ENCODE assay signal across 8 cellular contexts in genomic region chr15:92917606-92918407, GRCh38. TPM values are rescaled to one million over a fixed set of nuclear protein-coding genes. Genes with fewer than 3 reads are reported as not detected.
DNase-seq lines count a peak whose midpoint lies in the region; TF ChIP-seq lines count a peak whose summit lies in the region.

No MANE protein-coding gene starts in this region.

- H4K8ac ChIP-seq in trophoblast cell (ENCODE audit: low read depth, low read length): no peak overlapping the region

- no peak overlapping the region for H3K23ac ChIP-seq in trophoblast cell (ENCODE audit: low read length)

- no peak overlapping the region for H3K4ac ChIP-seq in trophoblast cell (ENCODE audit: low read depth, low read length)

- H2AK5ac ChIP-seq in trophoblast cell (ENCODE audit: low read length): no peak overlapping the region

- peaks cover 8% of the 10 kb centered on the region for H3K79me1 ChIP-seq in trophoblast cell (ENCODE audit: low read length)

- in situ Hi-C loops in GM23248 (cut with MboI): no loop called here

- H4K91ac ChIP-seq in trophoblast cell (ENCODE audit: low read depth, low read length): no peak overlapping the region

- no peak overlapping the region for H2BK5ac ChIP-seq in trophoblast cell (ENCODE audit: low read depth, low read length, poor library complexity)

- 30% methylated on average over 11 of the region's 11 CpGs for WGBS in GM23248 (ENCODE audit: low coverage in 1 of 2, low lambda C conversion rate in 2 of 2, missing lambda C conversion rate in 2 of 2), 2 experiments
- WGBS in trophoblast cell (ENCODE audit: extremely low coverage, insufficient coverage, insufficient read length): no CpG with 5 or more reads among the region's 11 CpGs

- peaks cover 88% of the 10 kb centered on the region for H3F3A ChIP-seq in GM23248 (ENCODE audit: insufficient read depth)

- no peaks in the 10 kb centered on the region for H3K27me3 ChIP-seq in BLaER1
- H3K27me3 ChIP-seq in GM23248 (replicated peaks; ENCODE audit: insufficient read depth): no peaks in the 10 kb centered on the region
- no peaks in the 10 kb centered on the region for H3K27me3 ChIP-seq in adipocyte (replicated peaks; ENCODE audit: control insufficient read depth, insufficient read depth, low read length)
- no peaks in the 10 kb centered on the region for H3K27me3 ChIP-seq in cardiac muscle cell
- no peaks in the 10 kb centered on the region for H3K27me3 ChIP-seq in trophoblast cell (ENCODE audit: insufficient read depth, low read length)
- no peaks in the 10 kb centered on the region for H3K27me3 ChIP-seq in tibial artery

- H3K9me3 ChIP-seq in BLaER1 (no peaks in the 10 kb centered on the region), GM23248 (ENCODE audit: low read depth) (no peaks in the 10 kb centered on the region), adipocyte (ENCODE audit: control insufficient read depth, low read length) (no peaks in the 10 kb centered on the region), cardiac muscle cell (ENCODE audit: low read depth) (no peaks in the 10 kb centered on the region), trophoblast cell (ENCODE audit: insufficient read depth, low read depth, low read length) (no peaks in the 10 kb centered on the region), tibial artery (no peaks in the 10 kb centered on the region)

- H3K18ac ChIP-seq in trophoblast cell (ENCODE audit: low read length): no peak overlapping the region

- H3K4me1 ChIP-seq in BLaER1 (peaks cover 69% of the 10 kb centered on the region), GM23248 (ENCODE audit: insufficient read depth) (peaks cover 82% of the 10 kb centered on the region), adipocyte (ENCODE audit: control insufficient read depth, insufficient read depth, low read length) (peaks cover 86% of the 10 kb centered on the region), cardiac muscle cell (ENCODE audit: low read depth) (peaks cover 49% of the 10 kb centered on the region), trophoblast cell (ENCODE audit: control insufficient read depth in 1 of 2, insufficient read depth in 2 of 2, low read length in 2 of 2) (peaks cover 22 to 23% of the 10 kb centered on the region in 2 experiments), tibial artery (peaks cover 6 to 98% (median 71%) of the 10 kb centered on the region in 4 donors)

- peaks cover 19% of the 10 kb centered on the region; the same call in 1 of the 2 replicates for H4K20me1 ChIP-seq in BLaER1
- no peaks in the 10 kb centered on the region for H4K20me1 ChIP-seq in GM23248 (ENCODE audit: insufficient read depth)

- H2AFZ ChIP-seq in GM23248: peak overlapping the region; percentile 46
- H2AFZ ChIP-seq in trophoblast cell (ENCODE audit: insufficient read depth, low read length, poor library complexity): no peak overlapping the region

- H3K36me3 ChIP-seq in BLaER1 (peaks cover 52% of the 10 kb centered on the region), GM23248 (ENCODE audit: low read depth) (peaks cover 12% of the 10 kb centered on the region; the same call in 1 of the 2 replicates), adipocyte (ENCODE audit: control insufficient read depth, insufficient read depth, low read length, severe bottlenecking) (peaks cover 28% of the 10 kb centered on the region), cardiac muscle cell (no peaks in the 10 kb centered on the region), trophoblast cell (ENCODE audit: control insufficient read depth in 1 of 2, insufficient read depth in 2 of 2, low read length in 2 of 2) (peaks cover 3 to 6% of the 10 kb centered on the region in 2 experiments), tibial artery (no peaks in the 10 kb centered on the region)

- no peaks in the 10 kb centered on the region for H3K9me2 ChIP-seq in GM23248 (ENCODE audit: insufficient read depth)

- peak overlapping the region; percentile 23 for H4K12ac ChIP-seq in trophoblast cell (ENCODE audit: low read depth, low read length)

- TF ChIP-seq CTCF in cardiac muscle cell (IDR thresholded peaks at IDR 0.05; ENCODE audit: low read depth, low read length) (peak; percentile 80), tibial artery (IDR thresholded peaks at IDR 0.05) (peak; percentile 88 to 97)

- H3K79me2 ChIP-seq in GM23248 (ENCODE audit: insufficient read depth): peaks cover 100% of the 10 kb centered on the region
- no peaks in the 10 kb centered on the region for H3K79me2 ChIP-seq in trophoblast cell (ENCODE audit: control insufficient read depth, insufficient read depth, low read length, poor library complexity)

- peak; percentile 94 for DNase-seq in GM23248
- peak; percentile 90 for DNase-seq in NCI-H1417 treated with DMSO at 0.1 percent for 48 hours (lab: John Stamatoyannopoulos, UW)
- DNase-seq in SW 1271 (lab: John Stamatoyannopoulos, UW): peak; percentile 86 to 95
- DNase-seq in adipocyte (ENCODE audit: low read depth): peak; percentile 97
- peak; percentile 96 to 97 for DNase-seq in cardiac muscle cell (ENCODE audit: low read depth in 1 of 2, low spot score in 1 of 2)
- DNase-seq in trophoblast cell: peak; percentile 97 to 100
- peak; percentile 96 to 98 for DNase-seq in tibial artery

- H3K4me3 ChIP-seq in BLaER1: no peak overlapping the region
- H3K4me3 ChIP-seq in GM23248: peak overlapping the region; percentile 50
- peak overlapping the region; percentile 59 for H3K4me3 ChIP-seq in adipocyte (ENCODE audit: low read length)
- no peak overlapping the region for H3K4me3 ChIP-seq in cardiac muscle cell
- H3K4me3 ChIP-seq in trophoblast cell (ENCODE audit: low read depth, low read length): no peak overlapping the region
- H3K4me3 ChIP-seq in tibial artery: peak overlapping the region; percentile 17 to 18

- no peak overlapping the region for H3K9ac ChIP-seq in BLaER1
- peak overlapping the region; percentile 60 for H3K9ac ChIP-seq in GM23248
- peak overlapping the region; percentile 62 for H3K9ac ChIP-seq in adipocyte (ENCODE audit: low read length)
- H3K9ac ChIP-seq in trophoblast cell (ENCODE audit: low read length): no peak overlapping the region

- no peak overlapping the region for H3K14ac ChIP-seq in trophoblast cell (ENCODE audit: low read length)

- H3K27ac ChIP-seq in BLaER1 (peak overlapping the region; percentile 60), GM23248 (peak overlapping the region; percentile 79), cardiac muscle cell (peak overlapping the region; percentile 89), trophoblast cell (ENCODE audit: low read depth, low read length) (peak overlapping the region; percentile 68), tibial artery (peak overlapping the region; percentile 92 to 95)

- intact Hi-C loops in tibial artery (cut with DNase I; ENCODE audit: low total_unique reads): loop anchor here (5.0 kb wide), 1 partner anchor 121 kb away; no protein-coding TSS in a partner anchor

- peak overlapping the region; percentile 19 for H3K4me2 ChIP-seq in BLaER1
- peak overlapping the region; percentile 73 for H3K4me2 ChIP-seq in GM23248 (ENCODE audit: unreplicated experiment)
- H3K4me2 ChIP-seq in trophoblast cell (ENCODE audit: low read length): peak overlapping the region; percentile 37

- H2BK12ac ChIP-seq in trophoblast cell (ENCODE audit: low read length): no peak overlapping the region

- no peak overlapping the region for H2BK120ac ChIP-seq in trophoblast cell (ENCODE audit: insufficient read depth, low read length, poor library complexity)

RNA-seq across cellular contexts. Expression of gene CHD2, which starts 17.7 kb away (rescaled TPM):
- 39.0 and 54.4 TPM in 2 replicates for total RNA-seq in GM23248 (2014; rRNA removed; shearing (Covaris generic))
- 36.5 and 37.0 TPM in 2 replicates for polyA plus RNA-seq in GM23248 (2016; fragmentation: Nextera tagmentation; extraction: Ambion mirVana)
- total RNA-seq in cardiac muscle cell: 49.5 and 118 TPM in 2 replicates
- polyA plus RNA-seq in cardiac muscle cell: 60.8 and 90.6 TPM in 2 replicates
- 98.2 and 104 TPM in 2 replicates for polyA plus RNA-seq in trophoblast cell (2013)

Comparison
In these comparisons a context has a peak if more than half of its experiments do, and no peak if none do; other contexts are left out.
1. H3K4me2 ChIP-seq: peak in every context shown above with its lines; median percentile 73 in GM23248; 37 in trophoblast cell; 19 in BLaER1.
2. H3K4me3 ChIP-seq: peak in GM23248 (single experiment), adipocyte (single experiment) and tibial artery (2 of 2); none in BLaER1 (single experiment), cardiac muscle cell (single experiment) and trophoblast cell (single experiment).
3. H3K9ac ChIP-seq: peak in GM23248 (single experiment) and adipocyte (single experiment); none in BLaER1 (single experiment) and trophoblast cell (single experiment).
4. Peak in every context shown above with its lines, with median percentiles within 50 percentile points of each other: H3K27ac ChIP-seq and DNase-seq.